Comparison of ENCODE assay signal across 12 cellular contexts in the genomic region with DNA sequence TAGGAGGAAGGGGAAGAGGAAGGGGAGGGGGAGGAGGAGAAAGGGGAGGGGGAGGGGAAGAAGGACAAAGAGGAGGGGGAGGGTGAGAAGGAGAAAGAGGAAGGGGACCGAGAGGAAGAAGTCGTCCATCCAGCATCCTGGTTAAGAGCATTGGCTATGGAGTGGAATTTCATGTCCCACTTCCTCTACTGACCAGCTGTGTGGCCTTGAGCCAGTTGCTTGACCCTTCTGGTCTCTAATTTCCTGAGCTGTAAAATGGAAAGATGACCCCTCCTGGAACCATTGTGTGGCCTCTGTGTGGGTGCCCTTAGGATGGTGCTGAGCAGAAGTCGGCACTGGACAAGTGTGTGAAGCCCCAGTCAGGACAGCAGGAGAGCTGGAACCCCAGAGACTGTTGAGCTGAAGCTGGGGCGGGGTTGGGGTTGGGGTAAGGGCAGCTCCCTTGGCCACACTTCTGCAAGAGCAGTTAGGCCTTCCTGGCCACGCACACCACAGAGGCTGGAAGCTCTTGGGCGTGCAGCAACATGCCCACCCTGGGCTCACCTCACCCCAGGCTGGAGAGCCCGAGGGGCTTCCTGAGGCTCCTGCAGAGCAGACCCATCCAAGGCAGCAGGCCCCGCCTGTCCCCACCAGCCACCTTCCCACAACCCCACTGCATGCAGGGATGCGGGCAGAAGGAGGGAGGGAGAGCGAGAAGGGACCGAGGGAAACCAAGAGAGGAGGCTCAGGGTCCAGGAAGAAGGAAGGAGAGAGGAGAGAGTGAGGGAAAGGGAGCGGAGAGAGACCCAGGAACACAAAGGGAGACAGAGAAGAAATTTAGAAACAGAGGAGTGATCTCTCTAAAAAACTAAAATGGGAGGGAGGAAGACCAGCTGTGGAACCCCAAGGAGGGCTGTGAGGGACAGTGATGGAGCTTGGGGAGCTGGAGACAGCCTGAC. TPM values are rescaled to one million over a fixed set of nuclear protein-coding genes. Genes with fewer than 3 reads are reported as not detected.
DNase-seq lines count a peak whose midpoint lies in the region; ATAC-seq and TF ChIP-seq lines count a peak whose summit lies in the region.
"Had no signal": no experiment of that assay in that cellular context is flagged by ENCODE, and none has a peak within 500 bp of the region (broad histone marks: within the 10 kb centered on the region; RNA-seq: fewer than 3 reads in every experiment).

No MANE protein-coding gene starts in this region.

- no peaks in the 10 kb centered on the region for H3K9me2 ChIP-seq in GM23248 (ENCODE audit: insufficient read depth)

- H3K27me3 ChIP-seq in GM23248 (replicated peaks; ENCODE audit: insufficient read depth), result no peaks in the 10 kb centered on the region

- no peak overlapping the region for H3K4me3 Mint-ChIP-seq in type B pancreatic cell
- H3K4me3 Mint-ChIP-seq: naive thymus-derived CD8-positive, alpha-beta T cell; T-cell had no signal

- no peak overlapping the region for H3K9ac ChIP-seq in GM23248

- no peaks in the 10 kb centered on the region for H3K36me3 ChIP-seq in GM23248 (ENCODE audit: low read depth)

- H3K9me3 ChIP-seq in GM23248 (ENCODE audit: low read depth), result no peaks in the 10 kb centered on the region

- intact Hi-C loops in left colon (cut with DNase I, micrococcal nuclease), result no loop called here

- H3K4me2 ChIP-seq in GM23248 (ENCODE audit: unreplicated experiment), result no peak overlapping the region

- in situ Hi-C loops in GM23248 (cut with MboI), result no loop called here

- H3K4me1 ChIP-seq in GM23248 (ENCODE audit: insufficient read depth), result no peaks in the 10 kb centered on the region

- H3K9me3 Mint-ChIP-seq in type B pancreatic cell, result peaks cover 9% of the 10 kb centered on the region

- H3F3A ChIP-seq in GM23248 (ENCODE audit: insufficient read depth), result no peaks in the 10 kb centered on the region

- no peak overlapping the region for H2AFZ ChIP-seq in GM23248

- WGBS in GM23248 (ENCODE audit: low coverage in 1 of 2, low lambda C conversion rate in 2 of 2, missing lambda C conversion rate in 2 of 2), 2 experiments, result 75 to 78% methylated on average over 8 to 12 of the region's 12 CpGs

- H3K27ac Mint-ChIP-seq in type B pancreatic cell, result no peak overlapping the region
- H3K27ac Mint-ChIP-seq: naive thymus-derived CD8-positive, alpha-beta T cell; T-cell had no signal

- no peak for ATAC-seq in left colon
- ATAC-seq in HG03175 (IDR thresholded peaks at IDR 0.05; ENCODE audit: unreplicated experiment), result no peak
- ATAC-seq: T-cell had no signal

- no peaks in the 10 kb centered on the region for H3K79me2 ChIP-seq in GM23248 (ENCODE audit: insufficient read depth)

- peak; percentile 61 for DNase-seq in activated effector memory CD4-positive, alpha-beta T cell treated with anti-CD3 and anti-CD28 coated beads, Interleukin-2, amount 50 U/mL, for 16 hours
- no peak for DNase-seq in activated effector memory CD4-positive, alpha-beta T cell treated with Interleukin-2 at 50 U/mL for 16 hours
- DNase-seq in activated CD8-positive, alpha-beta memory T cell treated with anti-CD3 and anti-CD28 coated beads for 24 hours, result peak; percentile 52
- peak; percentile 1 to 14 for DNase-seq in left colon
- DNase-seq in type B pancreatic cell (ENCODE audit: extremely low spot score, unreplicated experiment), result peak; percentile 62
- no peak for DNase-seq in COLO668 (lab: John Stamatoyannopoulos, UW; ENCODE audit: unreplicated experiment)
- DNase-seq in GM23248, result no peak
- DNase-seq: MM.1S had no signal

- H3K27me3 Mint-ChIP-seq in type B pancreatic cell, result no peaks in the 10 kb centered on the region
- H3K27me3 Mint-ChIP-seq: T-cell had no signal

- peaks cover 3% of the 10 kb centered on the region for H3K4me1 Mint-ChIP-seq in type B pancreatic cell (ENCODE audit: unreplicated experiment)
- H3K4me1 Mint-ChIP-seq: naive thymus-derived CD8-positive, alpha-beta T cell; T-cell had no signal

- H3K36me3 Mint-ChIP-seq in type B pancreatic cell, result peaks cover 5% of the 10 kb centered on the region
- H3K36me3 Mint-ChIP-seq: T-cell had no signal

- H4K20me1 ChIP-seq in GM23248 (ENCODE audit: insufficient read depth), result no peaks in the 10 kb centered on the region

- H3K27ac ChIP-seq in GM23248, result no peak overlapping the region

- no peak for TF ChIP-seq CTCF in type B pancreatic cell (conservative IDR thresholded peaks at IDR 0.05)

- no peak overlapping the region for H3K4me3 ChIP-seq in GM23248

RNA-seq across cellular contexts. Expression of a gene that starts 16.2 kb away (rescaled TPM):
- total RNA-seq in left colon, result under 1 TPM; 0.12 to 0.84 TPM
- 2.4 and 13.9 TPM in 2 replicates for total RNA-seq in type B pancreatic cell (ENCODE audit: low replicate concordance)
- not detected in 2 replicates for total RNA-seq in GM23248 (2014; rRNA removed; shearing (Covaris generic))
- polyA plus RNA-seq in GM23248 (2016; fragmentation: Nextera tagmentation; extraction: Ambion mirVana), result not detected in 2 replicates
- polyA plus RNA-seq: naive thymus-derived CD8-positive, alpha-beta T cell had no signal

RNA-seq across cellular contexts. Expression of a gene that starts 38.2 kb away (rescaled TPM):
- under 1 TPM; 0.31 to 0.45 TPM for total RNA-seq in left colon
- 0.93 TPM in 1 of 2 replicates, not detected in the other for total RNA-seq in type B pancreatic cell (ENCODE audit: low replicate concordance)
- 0.25 TPM in 1 of 2 replicates, not detected in the other for total RNA-seq in GM23248 (2014; rRNA removed; shearing (Covaris generic))
- polyA plus RNA-seq in GM23248 (2016; fragmentation: Nextera tagmentation; extraction: Ambion mirVana), result not detected in 2 replicates
- total RNA-seq: epithelial cell of proximal tubule had no signal

RNA-seq across cellular contexts. Expression of a gene that starts 45.1 kb away (rescaled TPM):
- total RNA-seq in left colon (1 to 10 TPM; 1.7 to 1.9 TPM), type B pancreatic cell (ENCODE audit: low replicate concordance) (4.3 and 4.5 TPM in 2 replicates)
- 2.4 and 8.8 TPM in 2 replicates for total RNA-seq in GM23248 (2014; rRNA removed; shearing (Covaris generic))
- 3.1 and 3.3 TPM in 2 replicates for polyA plus RNA-seq in GM23248 (2016; fragmentation: Nextera tagmentation; extraction: Ambion mirVana)

Comparison
In these comparisons a context has a peak if more than half of its experiments do, and no peak if none do; other contexts are left out.
1. DNase-seq: peak in activated effector memory CD4-positive, alpha-beta T cell treated with anti-CD3 and anti-CD28 coated beads, Interleukin-2, amount 50 U/mL, for 16 hours (single experiment), activated CD8-positive, alpha-beta memory T cell treated with anti-CD3 and anti-CD28 coated beads for 24 hours (single experiment), left colon (2 of 2) and type B pancreatic cell (single experiment); none in activated effector memory CD4-positive, alpha-beta T cell treated with Interleukin-2 at 50 U/mL for 16 hours (single experiment), COLO668 (single experiment) and GM23248 (single experiment).